9 cellular contexts compared by ENCODE assay signal in genomic region chr22:20430101-20430640, GRCh38. TPM values are rescaled to one million over a fixed set of nuclear protein-coding genes. Genes with fewer than 3 reads are reported as not detected.
A peak's percentile ranks its signal among the peaks of the same experiment; 100 is the strongest.
DNase-seq lines count a peak whose midpoint lies in the region; ATAC-seq and TF ChIP-seq lines count a peak whose summit lies in the region.
"Had no signal": no experiment of that assay in that cellular context is flagged by ENCODE, and none has a peak within 500 bp of the region (broad histone marks: within the 10 kb centered on the region; RNA-seq: fewer than 3 reads in every experiment).

No MANE protein-coding gene starts in this region.

- TF ChIP-seq CTCF in GM13976 (IDR thresholded peaks at IDR 0.05; ENCODE audit: borderline replicate concordance, control extremely low read depth, extremely low read depth, insufficient read depth, missing control alignments) = no peak
- TF ChIP-seq CTCF in A673 (conservative IDR thresholded peaks at IDR 0.05; ENCODE audit: low read depth, low read length) = no peak

- H3K9me3 ChIP-seq in A673 (ENCODE audit: low read depth, low read length, poor library complexity, severe bottlenecking) = no peaks in the 10 kb centered on the region

- H3K27ac ChIP-seq in A673 (ENCODE audit: low read depth, low read length, poor library complexity, severe bottlenecking) = no peak overlapping the region
- H3K27ac ChIP-seq: RWPE1 had no signal

- POLR2A ChIA-PET in A673 (lab: Charles Lee; ENCODE audit: low non-redundant PET) = no interaction called here

- no TSS peak for BruUV-seq in A673 (replicated peaks; lab: Mats Ljungman, UMichigan)

- intact Hi-C loops in A673 (cut with micrococcal nuclease; ENCODE audit: unreplicated experiment) = loop anchor here (5.0 kb wide), 1 partner anchor 67 kb away; the partner anchor contains the start of gene KLHL22

- H3K4me3 Mint-ChIP-seq in activated naive CD8-positive, alpha-beta T cell treated with anti-CD3 and anti-CD28 coated beads for 36 hours = peak overlapping the region; percentile 62

- H3K36me3 Mint-ChIP-seq in activated naive CD8-positive, alpha-beta T cell treated with anti-CD3 and anti-CD28 coated beads for 36 hours = no peaks in the 10 kb centered on the region

- ATAC-seq in HG03565 (IDR thresholded peaks at IDR 0.05; ENCODE audit: unreplicated experiment) (no peak), HG03378 (IDR thresholded peaks at IDR 0.05; ENCODE audit: unreplicated experiment) (no peak), HG02588 (IDR thresholded peaks at IDR 0.05; ENCODE audit: unreplicated experiment) (no peak)

- CTCF ChIA-PET in A673 (lab: Charles Lee) = no interaction called here

- in situ Hi-C loops in GM13976 (cut with MboI; ENCODE audit: low sequenced_read_pairs, unreplicated experiment) = no loop called here

- DNase-seq in 8988T (peak; percentile 44), GM13976 (ENCODE audit: low spot score) (peak; percentile 52), mesenteric fat pad (ENCODE audit: low spot score) (peak; percentile 89), A673 (ENCODE audit: low spot score) (no peak)
- no peak for DNase-seq in activated naive CD8-positive, alpha-beta T cell treated with anti-CD3 and anti-CD28 coated beads for 36 hours

- H3K27me3 ChIP-seq in A673 (replicated peaks; ENCODE audit: insufficient read depth, low read depth, low read length, poor library complexity) = no peaks in the 10 kb centered on the region

- H3K4me1 ChIP-seq in A673 (ENCODE audit: insufficient read depth, low read length, poor library complexity, severe bottlenecking) = no peaks in the 10 kb centered on the region

- no peaks in the 10 kb centered on the region for H3K9me3 Mint-ChIP-seq in activated naive CD8-positive, alpha-beta T cell treated with anti-CD3 and anti-CD28 coated beads for 36 hours

- H3K36me3 ChIP-seq in A673 (ENCODE audit: insufficient read depth, low read length, poor library complexity, severe bottlenecking) = no peaks in the 10 kb centered on the region

- peaks cover 12% of the 10 kb centered on the region for H3K4me1 Mint-ChIP-seq in activated naive CD8-positive, alpha-beta T cell treated with anti-CD3 and anti-CD28 coated beads for 36 hours

- H3K4me3 ChIP-seq in A673 (ENCODE audit: low read depth, low read length, poor library complexity, severe bottlenecking) = no peak overlapping the region

- H3K27ac Mint-ChIP-seq in activated naive CD8-positive, alpha-beta T cell treated with anti-CD3 and anti-CD28 coated beads for 36 hours = no peak overlapping the region

- peaks cover 69% of the 10 kb centered on the region for H3K27me3 Mint-ChIP-seq in activated naive CD8-positive, alpha-beta T cell treated with anti-CD3 and anti-CD28 coated beads for 36 hours

RNA-seq across cellular contexts. Expression of gene SCARF2, which starts 7.5 kb away (rescaled TPM):
- total RNA-seq in activated naive CD8-positive, alpha-beta T cell treated with anti-CD3 and anti-CD28 coated beads for 36 hours = under 1 TPM; 0.14 to 0.16 TPM
- total RNA-seq in mesenteric fat pad (21.1 TPM), A673 (2021) (1.4 and 1.7 TPM in 2 replicates)

RNA-seq across cellular contexts. Expression of gene ZNF74, which starts 36.2 kb away (rescaled TPM):
- 10 to 100 TPM; 11.5 to 12.2 TPM for total RNA-seq in activated naive CD8-positive, alpha-beta T cell treated with anti-CD3 and anti-CD28 coated beads for 36 hours
- total RNA-seq in mesenteric fat pad = 5.2 TPM
- 37.2 and 37.7 TPM in 2 replicates for total RNA-seq in A673 (2021)

Comparison
In these comparisons a context has a peak if more than half of its experiments do, and no peak if none do; other contexts are left out.
1. DNase-seq: peak in 8988T (single experiment), GM13976 (single experiment) and mesenteric fat pad (single experiment); none in activated naive CD8-positive, alpha-beta T cell treated with anti-CD3 and anti-CD28 coated beads for 36 hours (single experiment) and A673 (single experiment).